ENCODE assay signal across 7 cellular contexts in the genomic region with DNA sequence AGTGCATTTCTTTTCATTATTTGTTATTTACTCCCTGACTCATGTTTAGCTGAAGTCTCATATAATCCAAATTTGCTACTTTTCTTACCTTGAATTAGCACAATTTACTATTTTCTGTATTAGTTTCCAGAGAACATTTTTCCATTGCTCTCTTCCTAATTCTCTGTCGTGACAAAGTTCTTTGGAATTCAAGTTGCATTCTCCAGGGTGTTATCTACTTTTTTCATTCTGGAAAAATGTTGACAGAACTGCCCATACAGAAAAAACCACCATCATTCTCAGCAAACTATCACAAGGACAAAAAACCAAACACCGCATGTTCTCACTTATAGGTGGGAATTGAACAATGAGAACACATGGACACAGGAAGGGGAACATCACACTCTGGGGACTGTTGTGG.
DNase-seq lines count a peak whose midpoint lies in the region; TF ChIP-seq lines count a peak whose summit lies in the region.
"Not testable (repeated sequence)": the region's sequence is repeated elsewhere in the genome, so short reads cannot be mapped to it uniquely, and the experiment has no call there.

No MANE protein-coding gene starts in this region.

- not testable (repeated sequence) for H3K4me3 Mint-ChIP-seq in osteocyte (ENCODE audit: unreplicated experiment)

- peak; percentile 83 for DNase-seq in EH (ENCODE audit: low read depth)
- peak; percentile 87 for DNase-seq in HS-27A (ENCODE audit: low read depth)
- peak in 1 of 2 experiments; percentile 48 for DNase-seq in SJSA1 (ENCODE audit: low read depth in 1 of 2, low spot score in 2 of 2)
- peak; percentile 76 for DNase-seq in astrocyte of the hippocampus (ENCODE audit: low read depth, low spot score)
- not testable (repeated sequence) for DNase-seq in epithelial cell of prostate (ENCODE audit: low read depth, low spot score); osteocyte (ENCODE audit: extremely low spot score, unreplicated experiment)
- DNase-seq in foreskin fibroblast: peak; percentile 47 to 74

- H3K27ac Mint-ChIP-seq in osteocyte (ENCODE audit: unreplicated experiment): peak overlapping the region; percentile 81

- TF ChIP-seq CTCF in foreskin fibroblast (IDR thresholded peaks at IDR 0.05; ENCODE audit: low read depth, low read length); osteocyte (IDR thresholded peaks at IDR 0.05): not testable (repeated sequence)

- H3K27me3 Mint-ChIP-seq in osteocyte (ENCODE audit: unreplicated experiment): not testable (repeated sequence)

- peaks cover 29% of the 10 kb centered on the region for H3K4me1 ChIP-seq in SJSA1 (replicated peaks)

- not testable (repeated sequence) for H3K36me3 Mint-ChIP-seq in osteocyte (ENCODE audit: unreplicated experiment)

- H3K4me3 ChIP-seq in SJSA1; foreskin fibroblast (ENCODE audit: low read depth in 1 of 2, low read length in 2 of 2): not testable (repeated sequence)

- H3K27me3 ChIP-seq in SJSA1 (replicated peaks): not testable (repeated sequence)

- H3K27ac ChIP-seq in SJSA1 (peak overlapping the region; percentile 84), epithelial cell of prostate (peak overlapping the region; percentile 94)

- peaks cover 33% of the 10 kb centered on the region for H3K4me1 Mint-ChIP-seq in osteocyte (ENCODE audit: unreplicated experiment)

- H3K36me3 ChIP-seq in SJSA1: not testable (repeated sequence)

- H3K9me3 Mint-ChIP-seq in osteocyte (ENCODE audit: unreplicated experiment): not testable (repeated sequence)

- not testable (repeated sequence) for H3K9me3 ChIP-seq in SJSA1 (replicated peaks)
